In the genomic region with DNA sequence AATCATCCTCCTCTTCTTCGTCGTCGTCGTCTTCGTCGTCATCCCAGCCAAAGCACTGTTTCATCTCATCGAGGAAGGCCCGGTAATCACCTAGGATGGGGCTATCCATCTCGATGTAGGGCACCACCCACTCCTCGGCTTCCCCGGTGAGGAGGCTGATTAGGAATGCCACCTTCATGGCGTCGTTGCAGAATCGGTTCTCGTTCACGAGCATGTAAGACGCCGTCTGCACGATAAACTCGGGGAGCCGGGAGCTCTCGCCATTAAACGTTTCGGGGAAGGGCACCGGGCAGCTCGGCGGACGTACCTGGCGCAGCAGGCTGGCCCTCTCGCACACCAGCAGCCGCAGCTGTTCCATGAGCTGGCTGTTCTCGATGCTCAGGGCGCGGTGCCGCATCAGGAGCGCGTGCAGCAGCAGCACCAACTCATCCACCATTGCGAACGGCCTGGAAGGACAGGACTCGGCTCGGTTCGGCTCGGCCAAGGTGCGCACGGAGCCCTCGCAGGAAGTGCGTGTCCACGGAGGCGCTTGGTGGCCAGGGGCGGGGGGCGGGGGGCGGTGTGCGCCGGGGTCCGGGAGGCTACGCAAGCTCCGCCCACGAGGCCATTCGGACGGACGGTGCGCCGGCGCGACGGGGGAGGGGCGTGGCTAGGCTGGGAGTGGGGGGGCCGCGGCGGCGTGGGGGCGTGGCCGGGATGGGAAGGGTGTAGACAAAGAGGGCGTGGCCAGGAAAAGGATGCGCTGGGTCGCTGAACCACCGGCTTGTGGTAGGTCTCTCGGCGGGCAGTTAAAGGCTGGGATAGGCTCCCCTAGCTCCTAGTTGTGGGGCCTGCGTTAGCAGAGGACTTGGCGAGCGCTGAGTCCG, we compare ENCODE assay signal across 8 cellular contexts. TPM values are rescaled to one million over a fixed set of nuclear protein-coding genes. Genes with fewer than 3 reads are reported as not detected.
DNase-seq lines count a peak whose midpoint lies in the region; ATAC-seq and TF ChIP-seq lines count a peak whose summit lies in the region.

A gene (minus strand): TSS at position 544 of the 866 bp plus-strand sequence. CDS start 108 bp downstream, at position 436.

- peak within 1 kb of the TSS; percentile 85 for H3K4me2 ChIP-seq in hepatocyte

- H4K20me1 ChIP-seq in hepatocyte (ENCODE audit: insufficient read depth, poor library complexity, severe bottlenecking) = no peaks in the 10 kb centered on the region

- peak within 1 kb of the TSS; percentile 50 for H2AFZ ChIP-seq in ACC112 (ENCODE audit: low read length, unreplicated experiment)
- H2AFZ ChIP-seq in hepatocyte = peak within 1 kb of the TSS; percentile 73

- in situ Hi-C loops in astrocyte of the spinal cord (cut with HindIII; ENCODE audit: low sequenced_read_pairs) = no loop called here

- no peaks in the 10 kb centered on the region for H3K4me1 ChIP-seq in ACC112 (ENCODE audit: control insufficient read depth, insufficient read depth, low read length, unreplicated experiment)
- no peaks in the 10 kb centered on the region for H3K4me1 ChIP-seq in hepatocyte (ENCODE audit: insufficient read depth)
- H3K4me1 ChIP-seq in rectal smooth muscle tissue (ENCODE audit: control insufficient read depth, insufficient read depth, low read length) = no peaks in the 10 kb centered on the region
- H3K4me1 ChIP-seq in upper lobe of right lung = no peaks in the 10 kb centered on the region

- H3K27ac ChIP-seq in ACC112 (ENCODE audit: low read depth, low read length) (no peak within 1 kb of the TSS), hepatocyte (peak within 1 kb of the TSS; percentile 68), rectal smooth muscle tissue (ENCODE audit: low read depth, low read length) (no peak within 1 kb of the TSS), upper lobe of right lung (no peak within 1 kb of the TSS)

- no peaks in the 10 kb centered on the region for H3K9me3 ChIP-seq in hepatocyte (ENCODE audit: low read depth)
- H3K9me3 ChIP-seq in upper lobe of right lung = no peaks in the 10 kb centered on the region

- no peaks in the 10 kb centered on the region for H3K27me3 ChIP-seq in ACC112 (ENCODE audit: insufficient read depth, low read length)
- no peaks in the 10 kb centered on the region for H3K27me3 ChIP-seq in hepatocyte
- H3K27me3 ChIP-seq in rectal smooth muscle tissue (ENCODE audit: control insufficient read depth, insufficient read depth, low read length) = no peaks in the 10 kb centered on the region
- H3K27me3 ChIP-seq in upper lobe of right lung = no peaks in the 10 kb centered on the region

- 51% methylated on average over 48 of the region's 83 CpGs for WGBS in hepatocyte (ENCODE audit: low lambda C conversion rate, missing lambda C conversion rate)

- H3K36me3 ChIP-seq in ACC112 (ENCODE audit: insufficient read depth, low read length) = no peaks in the 10 kb centered on the region
- no peaks in the 10 kb centered on the region for H3K36me3 ChIP-seq in hepatocyte (replicated peaks; ENCODE audit: insufficient read depth, low read depth)
- H3K36me3 ChIP-seq in rectal smooth muscle tissue (ENCODE audit: control insufficient read depth, insufficient read depth, low read length) = no peaks in the 10 kb centered on the region
- H3K36me3 ChIP-seq in upper lobe of right lung = no peaks in the 10 kb centered on the region

- intact Hi-C loops in upper lobe of right lung (cut with DNase I) = no loop called here

- no peaks in the 10 kb centered on the region for H3K9me2 ChIP-seq in hepatocyte (replicated peaks; ENCODE audit: insufficient read depth)

- H3K4me3 ChIP-seq in ACC112 (ENCODE audit: low read depth, low read length) (peak within 1 kb of the TSS; percentile 85), astrocyte of the spinal cord (ENCODE audit: low read depth, low read length) (peak within 1 kb of the TSS; percentile 66), hepatocyte (peak within 1 kb of the TSS; percentile 66), rectal smooth muscle tissue (ENCODE audit: low read length) (peak within 1 kb of the TSS; percentile 70), upper lobe of right lung (peak within 1 kb of the TSS; percentile 59)

- TF ChIP-seq CTCF in astrocyte of the spinal cord (IDR thresholded peaks at IDR 0.05; ENCODE audit: low read depth, low read length) = no peak
- no peak for TF ChIP-seq CTCF in hepatocyte (IDR thresholded peaks at IDR 0.05; ENCODE audit: poor library complexity)
- no peak for TF ChIP-seq CTCF in upper lobe of right lung (IDR thresholded peaks at IDR 0.05)

- H3K79me2 ChIP-seq in ACC112 (ENCODE audit: control insufficient read depth, insufficient read depth, low read length, unreplicated experiment) (no peaks in the 10 kb centered on the region), hepatocyte (peaks cover 2% of the 10 kb centered on the region)

- peak; percentile 96 for ATAC-seq in upper lobe of right lung

- DNase-seq in HT1080 (ENCODE audit: low read depth) (peak; percentile 77), T-helper 9 cell (peak; percentile 60), astrocyte of the spinal cord (ENCODE audit: low read depth, low spot score) (peak; percentile 78), hepatocyte (ENCODE audit: low spot score) (peak; percentile 92), upper lobe of right lung (peak; percentile 86), NCI-H2196 treated with DMSO at 0.1 percent for 48 hours (lab: John Stamatoyannopoulos, UW; ENCODE audit: unreplicated experiment) (no peak)

- H3K9ac ChIP-seq in rectal smooth muscle tissue (ENCODE audit: low read length) = peak within 1 kb of the TSS; percentile 30

RNA-seq across cellular contexts. Expression of the gene that starts here (rescaled TPM):
- 13.4 and 35.5 TPM in 2 replicates for total RNA-seq in HT1080 (2014; rRNA removed; shearing (Covaris generic))
- polyA plus RNA-seq in HT1080 (2015; cell fraction: cytosol; rRNA removed) = 76.1 and 82.3 TPM in 2 replicates
- 40.0 and 54.2 TPM in 2 replicates for polyA plus RNA-seq in HT1080 (2015; cell fraction: nucleus; rRNA removed)
- total RNA-seq in hepatocyte = 9.0 and 11.8 TPM in 2 replicates
- 137 and 164 TPM in 2 replicates for polyA plus RNA-seq in hepatocyte
- total RNA-seq in upper lobe of right lung = 19.1 TPM
